1 cellular context compared by ENCODE assay signal in genomic region chr12:162467-163307, GRCh38.
TF ChIP-seq lines count a peak whose summit lies in the region.

No MANE protein-coding gene starts in this region.

TF ChIP-seq in GM23338, 12 proteins besides CTCF, POLR2A, EP300 and RAD21 (continued from another document):
- TF ChIP-seq ZNF462 (CRISPR knock-in tag; IDR thresholded peaks at IDR 0.05) (no peak), EZH2phosphoT487 (IDR thresholded peaks at IDR 0.05; ENCODE audit: unreplicated experiment) (no peak), ZNF114 (CRISPR knock-in tag; IDR thresholded peaks at IDR 0.05) (no peak), JUNB (IDR thresholded peaks at IDR 0.05; ENCODE audit: unreplicated experiment) (no peak)
- TF ChIP-seq, protein P1, sequence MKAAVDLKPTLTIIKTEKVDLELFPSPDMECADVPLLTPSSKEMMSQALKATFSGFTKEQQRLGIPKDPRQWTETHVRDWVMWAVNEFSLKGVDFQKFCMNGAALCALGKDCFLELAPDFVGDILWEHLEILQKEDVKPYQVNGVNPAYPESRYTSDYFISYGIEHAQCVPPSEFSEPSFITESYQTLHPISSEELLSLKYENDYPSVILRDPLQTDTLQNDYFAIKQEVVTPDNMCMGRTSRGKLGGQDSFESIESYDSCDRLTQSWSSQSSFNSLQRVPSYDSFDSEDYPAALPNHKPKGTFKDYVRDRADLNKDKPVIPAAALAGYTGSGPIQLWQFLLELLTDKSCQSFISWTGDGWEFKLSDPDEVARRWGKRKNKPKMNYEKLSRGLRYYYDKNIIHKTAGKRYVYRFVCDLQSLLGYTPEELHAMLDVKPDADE (IDR thresholded peaks at IDR 0.05): no peak
- TF ChIP-seq, protein P2, sequence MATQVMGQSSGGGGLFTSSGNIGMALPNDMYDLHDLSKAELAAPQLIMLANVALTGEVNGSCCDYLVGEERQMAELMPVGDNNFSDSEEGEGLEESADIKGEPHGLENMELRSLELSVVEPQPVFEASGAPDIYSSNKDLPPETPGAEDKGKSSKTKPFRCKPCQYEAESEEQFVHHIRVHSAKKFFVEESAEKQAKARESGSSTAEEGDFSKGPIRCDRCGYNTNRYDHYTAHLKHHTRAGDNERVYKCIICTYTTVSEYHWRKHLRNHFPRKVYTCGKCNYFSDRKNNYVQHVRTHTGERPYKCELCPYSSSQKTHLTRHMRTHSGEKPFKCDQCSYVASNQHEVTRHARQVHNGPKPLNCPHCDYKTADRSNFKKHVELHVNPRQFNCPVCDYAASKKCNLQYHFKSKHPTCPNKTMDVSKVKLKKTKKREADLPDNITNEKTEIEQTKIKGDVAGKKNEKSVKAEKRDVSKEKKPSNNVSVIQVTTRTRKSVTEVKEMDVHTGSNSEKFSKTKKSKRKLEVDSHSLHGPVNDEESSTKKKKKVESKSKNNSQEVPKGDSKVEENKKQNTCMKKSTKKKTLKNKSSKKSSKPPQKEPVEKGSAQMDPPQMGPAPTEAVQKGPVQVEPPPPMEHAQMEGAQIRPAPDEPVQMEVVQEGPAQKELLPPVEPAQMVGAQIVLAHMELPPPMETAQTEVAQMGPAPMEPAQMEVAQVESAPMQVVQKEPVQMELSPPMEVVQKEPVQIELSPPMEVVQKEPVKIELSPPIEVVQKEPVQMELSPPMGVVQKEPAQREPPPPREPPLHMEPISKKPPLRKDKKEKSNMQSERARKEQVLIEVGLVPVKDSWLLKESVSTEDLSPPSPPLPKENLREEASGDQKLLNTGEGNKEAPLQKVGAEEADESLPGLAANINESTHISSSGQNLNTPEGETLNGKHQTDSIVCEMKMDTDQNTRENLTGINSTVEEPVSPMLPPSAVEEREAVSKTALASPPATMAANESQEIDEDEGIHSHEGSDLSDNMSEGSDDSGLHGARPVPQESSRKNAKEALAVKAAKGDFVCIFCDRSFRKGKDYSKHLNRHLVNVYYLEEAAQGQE (IDR thresholded peaks at IDR 0.05; ENCODE audit: unreplicated experiment): no peak
